In the genomic region with DNA sequence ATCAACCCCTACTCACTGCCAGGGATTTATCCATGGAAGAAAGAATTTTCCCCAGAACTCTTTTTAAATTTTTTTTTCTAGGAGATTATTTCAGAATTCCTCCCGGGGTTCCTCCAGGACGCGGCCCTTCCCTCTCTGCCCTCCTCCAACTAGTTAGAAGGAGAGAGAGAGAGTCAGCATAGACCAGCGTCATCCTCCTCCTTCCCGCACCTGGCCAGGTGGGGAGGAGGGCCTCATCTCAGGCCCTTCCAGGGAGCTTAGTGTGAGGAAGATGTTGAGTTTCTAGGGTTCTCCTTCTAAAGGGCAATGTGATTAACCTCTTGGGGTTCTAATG, we compare ENCODE assay signal across 17 cellular contexts.
A peak's percentile ranks its signal among the peaks of the same experiment; 100 is the strongest.
DNase-seq lines count a peak whose midpoint lies in the region; ATAC-seq lines count a peak whose summit lies in the region.
"Had no signal": no experiment of that assay in that cellular context is flagged by ENCODE, and none has a peak within 500 bp of the region (broad histone marks: within the 10 kb centered on the region; RNA-seq: fewer than 3 reads in every experiment).

No MANE protein-coding gene starts in this region.

- H3K4me1 ChIP-seq in iPS-20b (ENCODE audit: insufficient read depth, low read length), result no peaks in the 10 kb centered on the region

- CTCF ChIA-PET in activated CD4-positive, alpha-beta T cell treated with anti-CD3 and anti-CD28 coated beads, Interleukin-2, amount 10 ng/mL, durations not matched to agents 7 days and 5 days (lab: Charles Lee), result no interaction called here
- CTCF ChIA-PET in T-cell (lab: Charles Lee), result no interaction called here

- H3K27ac Mint-ChIP-seq in activated CD4-positive, alpha-beta T cell treated with anti-CD3 and anti-CD28 coated beads, Interleukin-2, amount 10 ng/mL, durations not matched to agents 7 days and 5 days, result no peak overlapping the region
- H3K27ac Mint-ChIP-seq in T-cell, result no peak overlapping the region
- no peak overlapping the region for H3K27ac Mint-ChIP-seq in stimulated activated effector memory CD8-positive, alpha-beta T cell treated with anti-CD3 and anti-CD28 coated beads, Interleukin-12 subunit alpha, Interleukin-12 subunit beta, amount 100 ng/mL, for 72 hours

- H3K27ac ChIP-seq in iPS-20b (ENCODE audit: low read length), result no peak overlapping the region
- H3K27ac ChIP-seq: KMS-11, right atrium auricular region had no signal

- no peaks in the 10 kb centered on the region for H3K9me3 ChIP-seq in iPS-20b (ENCODE audit: insufficient read depth, low read depth, low read length)
- H3K9me3 ChIP-seq: right atrium auricular region had no signal

- H3K4me1 Mint-ChIP-seq in activated CD4-positive, alpha-beta T cell treated with anti-CD3 and anti-CD28 coated beads, Interleukin-2, amount 10 ng/mL, durations not matched to agents 7 days and 5 days, result peaks cover 2% of the 10 kb centered on the region
- H3K4me1 Mint-ChIP-seq in T-cell, result peaks cover 0 to 5% (median 4%) of the 10 kb centered on the region in 3 donors
- no peaks in the 10 kb centered on the region for H3K4me1 Mint-ChIP-seq in stimulated activated effector memory CD8-positive, alpha-beta T cell treated with anti-CD3 and anti-CD28 coated beads, Interleukin-12 subunit alpha, Interleukin-12 subunit beta, amount 100 ng/mL, for 72 hours

- POLR2A ChIA-PET in activated CD4-positive, alpha-beta T cell treated with anti-CD3 and anti-CD28 coated beads, Interleukin-2, amount 10 ng/mL, durations not matched to agents 7 days and 5 days (lab: Charles Lee), result no interaction called here
- POLR2A ChIA-PET in T-cell (lab: Charles Lee), result interaction anchor here in 1 of 2 donors (0.5 kb wide), 1 partner anchor 16 kb away, joined by 7 read pairs; no protein-coding TSS in a partner anchor

- peaks cover 77% of the 10 kb centered on the region for H3K27me3 ChIP-seq in iPS-20b (ENCODE audit: insufficient read depth, low read length)

- peak overlapping the region; percentile 32 for H3K4me3 Mint-ChIP-seq in activated CD4-positive, alpha-beta T cell treated with anti-CD3 and anti-CD28 coated beads, Interleukin-2, amount 10 ng/mL, durations not matched to agents 7 days and 5 days
- peak overlapping the region; percentile 57 to 63 (median 57) for H3K4me3 Mint-ChIP-seq in T-cell
- H3K4me3 Mint-ChIP-seq in stimulated activated effector memory CD8-positive, alpha-beta T cell treated with anti-CD3 and anti-CD28 coated beads, Interleukin-12 subunit alpha, Interleukin-12 subunit beta, amount 100 ng/mL, for 72 hours, result peak overlapping the region; percentile 30

- no peaks in the 10 kb centered on the region for H3K36me3 Mint-ChIP-seq in activated CD4-positive, alpha-beta T cell treated with anti-CD3 and anti-CD28 coated beads, Interleukin-2, amount 10 ng/mL, durations not matched to agents 7 days and 5 days (ENCODE audit: low read depth)
- H3K36me3 Mint-ChIP-seq in T-cell, result no peaks in the 10 kb centered on the region
- no peaks in the 10 kb centered on the region for H3K36me3 Mint-ChIP-seq in stimulated activated effector memory CD8-positive, alpha-beta T cell treated with anti-CD3 and anti-CD28 coated beads, Interleukin-12 subunit alpha, Interleukin-12 subunit beta, amount 100 ng/mL, for 72 hours

- no peak for DNase-seq in activated CD4-positive, alpha-beta T cell treated with anti-CD3 and anti-CD28 coated beads, Interleukin-2, amount 10 ng/mL, durations not matched to agents 7 days and 5 days
- no peak for DNase-seq in activated CD4-positive, alpha-beta T cell treated with anti-CD3 and anti-CD28 coated beads, Interleukin-2, amount 50 U/mL, for 4 hours
- DNase-seq in T-cell (peak in 1 of 34 experiments; percentile 1), NCI-H510A treated with DMSO at 0.1 percent for 48 hours (lab: John Stamatoyannopoulos, UW) (no peak), MV-4-11 (lab: John Stamatoyannopoulos, UW) (no peak), COLO829 (ENCODE audit: low spot score) (no peak)
- no peak for DNase-seq in stimulated activated effector memory CD8-positive, alpha-beta T cell treated with anti-CD3 and anti-CD28 coated beads, Interleukin-12 subunit alpha, Interleukin-12 subunit beta, amount 100 ng/mL, for 72 hours (ENCODE audit: low spot score in 2 of 2)
- DNase-seq: 8988T; activated CD4-positive, alpha-beta T cell treated with anti-CD3 and anti-CD28 coated beads for 4 hours; activated gamma-delta T cell treated with Interleukin-2 at 50 U/mL for 16 hours; COR-L47; GF-D8; NCI-H1436; NCI-H345 had no signal

- H3K27me3 Mint-ChIP-seq in activated CD4-positive, alpha-beta T cell treated with anti-CD3 and anti-CD28 coated beads, Interleukin-2, amount 10 ng/mL, durations not matched to agents 7 days and 5 days, result peaks cover 72% of the 10 kb centered on the region
- peaks cover 53 to 68% of the 10 kb centered on the region in 2 donors for H3K27me3 Mint-ChIP-seq in T-cell

- no peaks in the 10 kb centered on the region for H3K9me3 Mint-ChIP-seq in activated CD4-positive, alpha-beta T cell treated with anti-CD3 and anti-CD28 coated beads, Interleukin-2, amount 10 ng/mL, durations not matched to agents 7 days and 5 days
- H3K9me3 Mint-ChIP-seq in T-cell, result no peaks in the 10 kb centered on the region
- H3K9me3 Mint-ChIP-seq in stimulated activated effector memory CD8-positive, alpha-beta T cell treated with anti-CD3 and anti-CD28 coated beads, Interleukin-12 subunit alpha, Interleukin-12 subunit beta, amount 100 ng/mL, for 72 hours, result no peaks in the 10 kb centered on the region

- no peak overlapping the region for H3K9ac ChIP-seq in iPS-20b (ENCODE audit: low read depth, low read length)
- H3K9ac ChIP-seq: KMS-11 had no signal

- ATAC-seq in T-cell (replicated peaks in 1 of 4), result no peak
- no peak for ATAC-seq in stimulated activated effector memory CD8-positive, alpha-beta T cell treated with anti-CD3 and anti-CD28 coated beads, Interleukin-12 subunit alpha, Interleukin-12 subunit beta, amount 100 ng/mL, for 72 hours

- H3K36me3 ChIP-seq in iPS-20b (ENCODE audit: insufficient read depth, low read depth, low read length), result no peaks in the 10 kb centered on the region
- H3K36me3 ChIP-seq: right atrium auricular region had no signal

- H3K4me3 ChIP-seq in iPS-20b (ENCODE audit: low read length), result peak overlapping the region; percentile 49; the same call in 1 of the 2 replicates
